8 cellular contexts compared by ENCODE assay signal in the genomic region with DNA sequence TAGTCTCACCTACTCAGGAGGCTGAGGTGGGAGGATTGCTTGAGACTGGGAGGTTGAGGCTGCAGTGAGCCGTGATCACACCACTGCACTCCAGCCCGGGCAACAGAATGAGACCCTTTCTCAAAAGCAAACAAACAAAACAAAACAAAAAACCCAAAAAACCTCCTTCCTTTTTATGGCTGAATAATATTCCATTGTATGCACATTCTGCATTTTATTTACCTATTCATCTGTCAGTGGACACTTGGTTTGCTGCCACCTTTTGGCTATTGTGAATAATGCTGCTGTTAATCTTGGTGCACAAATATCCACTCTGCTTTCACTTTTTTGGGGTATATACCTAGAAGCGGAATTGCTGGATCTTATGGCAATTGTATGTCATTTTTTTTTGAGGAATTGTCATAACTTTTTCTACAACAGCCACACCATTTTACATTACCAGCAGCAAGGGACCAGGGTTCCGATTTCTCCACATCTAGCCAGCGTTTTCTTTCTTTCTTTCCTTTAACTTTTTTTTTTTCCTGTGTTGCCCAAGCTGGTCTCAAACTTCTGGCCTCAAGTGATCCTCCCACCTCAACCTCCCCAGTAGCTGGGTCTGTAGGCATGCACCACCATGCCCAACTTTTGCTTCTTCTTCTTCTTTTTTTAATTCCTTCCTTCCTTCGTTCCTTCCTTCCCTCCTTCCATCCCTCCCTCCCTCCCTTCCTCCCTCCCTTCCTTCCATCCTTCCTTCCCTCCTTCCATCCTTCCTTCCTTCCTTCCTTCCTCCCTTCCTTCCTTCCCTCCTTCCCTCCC. TPM values are rescaled to one million over a fixed set of nuclear protein-coding genes. Genes with fewer than 3 reads are reported as not detected.
DNase-seq lines count a peak whose midpoint lies in the region; ATAC-seq, FAIRE-seq and TF ChIP-seq lines count a peak whose summit lies in the region.
"Had no signal": no experiment of that assay in that cellular context is flagged by ENCODE, and none has a peak within 500 bp of the region (broad histone marks: within the 10 kb centered on the region; RNA-seq: fewer than 3 reads in every experiment).

No MANE protein-coding gene starts in this region.

- H3K9me2 ChIP-seq in Karpas-422 (replicated peaks; ENCODE audit: insufficient read depth, low read length) = no peaks in the 10 kb centered on the region

- H3K4me3 ChIP-seq in Karpas-422 (ENCODE audit: low read length) = no peak overlapping the region
- no peak overlapping the region for H3K4me3 ChIP-seq in mammary epithelial cell (replicated peaks in 1 of 3; ENCODE audit: insufficient read depth in 1 of 3, low read depth in 2 of 3, low read length in 3 of 3)
- H3K4me3 ChIP-seq in pancreas = no peak overlapping the region
- no peak overlapping the region for H3K4me3 ChIP-seq in H7 (ENCODE audit: insufficient read depth, low read depth, low read length)
- H3K4me3 ChIP-seq: SJCRH30 had no signal

- no peak overlapping the region for H3K4me2 ChIP-seq in Karpas-422 (ENCODE audit: low read depth, low read length, poor library complexity, severe bottlenecking)
- H3K4me2 ChIP-seq in mammary epithelial cell (ENCODE audit: insufficient read depth, low read depth, low read length) = no peak overlapping the region

- H2AFZ ChIP-seq in Karpas-422 (ENCODE audit: low read length) (no peak overlapping the region), mammary epithelial cell (ENCODE audit: low read depth, low read length) (no peak overlapping the region)

- H3K27ac ChIP-seq in Karpas-422 (ENCODE audit: low read length) (no peak overlapping the region), mammary epithelial cell (ENCODE audit: insufficient read depth, low read depth, low read length) (no peak overlapping the region), pancreas (no peak overlapping the region)
- H3K27ac ChIP-seq: SJCRH30 had no signal

- H3K36me3 ChIP-seq in Karpas-422 (ENCODE audit: insufficient read depth, low read length) = no peaks in the 10 kb centered on the region
- no peaks in the 10 kb centered on the region for H3K36me3 ChIP-seq in mammary epithelial cell (ENCODE audit: insufficient read depth, low read length)
- H3K36me3 ChIP-seq in pancreas = no peaks in the 10 kb centered on the region
- H3K36me3 ChIP-seq in H7 (replicated peaks; ENCODE audit: control insufficient read depth, insufficient read depth, low read length) = no peaks in the 10 kb centered on the region
- H3K36me3 ChIP-seq: SJCRH30 had no signal

- in situ Hi-C loops in mammary epithelial cell (cut with MboI; ENCODE audit: low sequenced_read_pairs in 2 of 2) = no loop called here

- peak in 3 of 4 donors; percentile 37 to 42 (median 41) for ATAC-seq in pancreas

- BruUV-seq in mammary epithelial cell (replicated peaks; lab: Mats Ljungman, UMichigan) = no TSS peak

- no peaks in the 10 kb centered on the region; the same call in 1 of the 2 replicates for H3K9me3 ChIP-seq in Karpas-422 (ENCODE audit: low read length)
- H3K9me3 ChIP-seq in mammary epithelial cell (replicated peaks; ENCODE audit: insufficient read depth, low read length) = peaks cover 2% of the 10 kb centered on the region
- no peaks in the 10 kb centered on the region for H3K9me3 ChIP-seq in pancreas

- CTCF ChIA-PET in mammary epithelial cell (lab: Charles Lee; ENCODE audit: low non-redundant PET) = no interaction called here

- FAIRE-seq in G401.6 (lab: Jason Lieb, UNC) = peak; percentile 85
- FAIRE-seq in pancreas (lab: Jason Lieb, UNC) = no peak

- H3K27me3 ChIP-seq in Karpas-422 (ENCODE audit: low read length) (0 out of 2 replicates have a peak, but pooled peaks cover 2% of the 10 kb centered on the region), mammary epithelial cell (ENCODE audit: insufficient read depth, low read length) (no peaks in the 10 kb centered on the region), pancreas (peaks cover 0 to 7% (median 0%) of the 10 kb centered on the region in 4 donors), H7 (ENCODE audit: control insufficient read depth, insufficient read depth, low read length) (peaks cover 5% of the 10 kb centered on the region)
- H3K27me3 ChIP-seq: SJCRH30 had no signal

- H3K4me1 ChIP-seq in Karpas-422 (ENCODE audit: low read length) (peaks cover 10% of the 10 kb centered on the region), mammary epithelial cell (ENCODE audit: insufficient read depth, low read length) (peaks cover 11% of the 10 kb centered on the region), pancreas (no peaks in the 10 kb centered on the region)

- dilution Hi-C loops in mammary epithelial cell (cut with HindIII; ENCODE audit: low sequenced_read_pairs) = no loop called here

- whole genome bisulfite sequencing in mammary epithelial cell (ENCODE audit: low coverage, missing lambda C conversion rate) = 66% methylated on average over 5 of the region's 6 CpGs
- WGBS in pancreas, 2 donors = 76 to 80% methylated on average over 6 of the region's 6 CpGs

- DNase-seq in Karpas-422 (peak; percentile 70), mammary epithelial cell (peak; percentile 12), pancreas (no peak), H7 (no peak), DMS153 treated with DMSO at 0.1 percent for 48 hours (lab: John Stamatoyannopoulos, UW; ENCODE audit: unreplicated experiment) (no peak)
- DNase-seq in activated effector memory CD4-positive, alpha-beta T cell treated with anti-CD3 and anti-CD28 coated beads, Interleukin-2, amount 50 U/mL, for 16 hours = no peak

- TF ChIP-seq CTCF in mammary epithelial cell (conservative IDR thresholded peaks at IDR 0.05 in 1 of 2, IDR thresholded peaks at IDR 0.05 in 1 of 2; ENCODE audit: extremely low read depth in 1 of 2, insufficient read depth in 1 of 2, low read depth in 1 of 2, low read length in 2 of 2) = peak; percentile 45 to 66
- TF ChIP-seq CTCF in pancreas (IDR thresholded peaks at IDR 0.05) = peak in 3 of 4 donors; percentile 26 to 40 (median 31)

- intact Hi-C loops in mammary epithelial cell (cut with micrococcal nuclease) (loop anchor here (1.0 kb wide), 3 partner anchors 38 to 497 kb away; no protein-coding TSS in a partner anchor), pancreas (cut with DNase I) (loop anchor here in 1 of 3 donors (10.0 kb wide), 1 partner anchor 220 kb away; a partner anchor contains a TSS)

- H4K20me1 ChIP-seq in Karpas-422 (ENCODE audit: insufficient read depth, low read depth, low read length) (no peaks in the 10 kb centered on the region), mammary epithelial cell (ENCODE audit: insufficient read depth, low read length) (no peaks in the 10 kb centered on the region)

- H3K79me2 ChIP-seq in Karpas-422 (ENCODE audit: low read length) (no peaks in the 10 kb centered on the region), mammary epithelial cell (ENCODE audit: insufficient read depth, low read length) (no peaks in the 10 kb centered on the region)

- H3K9ac ChIP-seq in Karpas-422 (ENCODE audit: low read length) = no peak overlapping the region
- H3K9ac ChIP-seq in mammary epithelial cell (ENCODE audit: insufficient read depth, low read length) = no peak overlapping the region

RNA-seq across cellular contexts. Expression of a gene that starts 30.6 kb away (rescaled TPM):
- total RNA-seq in Karpas-422 (2014; rRNA removed; shearing (Covaris generic); ENCODE audit: low replicate concordance) = not detected in 2 replicates
- total RNA-seq in mammary epithelial cell (1 to 10 TPM; 2.5 to 4.0 TPM), pancreas (under 1 TPM in 1 of 6 donors, not detected in 5; 0.20 TPM)
- polyA plus RNA-seq in mammary epithelial cell (not detected), pancreas (under 1 TPM in 1 of 2 donors, not detected in 1; 0.05 TPM)
- not detected for polyA minus RNA-seq in mammary epithelial cell
- total RNA-seq in H7 (2014; rRNA removed; shearing (Covaris generic)) = 2.4 and 3.8 TPM in 2 replicates

Comparison
In these comparisons a context has a peak if more than half of its experiments do, and no peak if none do; other contexts are left out.
1. DNase-seq: peak in Karpas-422 (single experiment) and mammary epithelial cell (single experiment); none in pancreas (0 of 6), H7 (single experiment), activated effector memory CD4-positive, alpha-beta T cell treated with anti-CD3 and anti-CD28 coated beads, Interleukin-2, amount 50 U/mL, for 16 hours (single experiment) and DMS153 treated with DMSO at 0.1 percent for 48 hours (single experiment).